In genomic region chr2:26980971-26981370, GRCh38 we compare ENCODE assay signal across 13 cellular contexts. TPM values are rescaled to one million over a fixed set of nuclear protein-coding genes. Genes with fewer than 3 reads are reported as not detected.
DNase-seq lines count a peak whose midpoint lies in the region; ATAC-seq and TF ChIP-seq lines count a peak whose summit lies in the region.
"Had no signal": no experiment of that assay in that cellular context is flagged by ENCODE, and none has a peak within 500 bp of the region (broad histone marks: within the 10 kb centered on the region; RNA-seq: fewer than 3 reads in every experiment).

No MANE protein-coding gene starts in this region.

- TF ChIP-seq POLR2A in breast epithelium (IDR thresholded peaks at IDR 0.05) (no peak), gastroesophageal sphincter (IDR thresholded peaks at IDR 0.05) (no peak)

- no peak overlapping the region for H2AFZ ChIP-seq in mammary epithelial cell (ENCODE audit: low read depth, low read length)

- 76% methylated on average over 2 of the region's 2 CpGs for WGBS in mammary epithelial cell (ENCODE audit: low coverage, missing lambda C conversion rate)
- WGBS in gastroesophageal sphincter (ENCODE audit: low coverage in 1 of 2), 2 donors, result 47 to 53% methylated on average over 2 of the region's 2 CpGs
- 92 to 94% methylated on average over 2 of the region's 2 CpGs for WGBS in aorta, 2 donors

- H4K20me1 ChIP-seq in mammary epithelial cell (ENCODE audit: insufficient read depth, low read length), result no peaks in the 10 kb centered on the region
- H4K20me1 ChIP-seq: BLaER1 had no signal

- H3K4me1 Mint-ChIP-seq in progenitor cell of endocrine pancreas (ENCODE audit: low read depth) (peaks cover 7% of the 10 kb centered on the region), T-helper 17 cell (peaks cover 10% of the 10 kb centered on the region)
- H3K4me1 Mint-ChIP-seq in activated CD8-positive, alpha-beta T cell treated with anti-CD3 and anti-CD28 coated beads for 36 hours (ENCODE audit: low read depth), result no peaks in the 10 kb centered on the region

- H3K27me3 ChIP-seq in breast epithelium (no peaks in the 10 kb centered on the region), mammary epithelial cell (ENCODE audit: insufficient read depth, low read length) (no peaks in the 10 kb centered on the region), gastroesophageal sphincter (no peaks in the 10 kb centered on the region), aorta (ENCODE audit: control insufficient read depth in 1 of 2, insufficient read depth in 2 of 2, low read length in 1 of 2) (no peaks in the 10 kb centered on the region)
- H3K27me3 ChIP-seq: BLaER1 had no signal

- dilution Hi-C loops in mammary epithelial cell (cut with HindIII; ENCODE audit: low sequenced_read_pairs), result no loop called here

- POLR2A ChIA-PET in activated CD8-positive, alpha-beta T cell treated with anti-CD3 and anti-CD28 coated beads for 36 hours (lab: Charles Lee), result no interaction called here

- H3K36me3 Mint-ChIP-seq in progenitor cell of endocrine pancreas (ENCODE audit: insufficient read depth) (no peaks in the 10 kb centered on the region), T-helper 17 cell (ENCODE audit: low read depth) (peaks cover 4% of the 10 kb centered on the region)
- no peaks in the 10 kb centered on the region for H3K36me3 Mint-ChIP-seq in activated CD8-positive, alpha-beta T cell treated with anti-CD3 and anti-CD28 coated beads for 36 hours (ENCODE audit: low read depth)

- no peak overlapping the region for H3K4me2 ChIP-seq in mammary epithelial cell (ENCODE audit: insufficient read depth, low read depth, low read length)
- H3K4me2 ChIP-seq: BLaER1 had no signal

- H3K27me3 Mint-ChIP-seq in progenitor cell of endocrine pancreas (peaks cover 3% of the 10 kb centered on the region), T-helper 17 cell (peaks cover 13% of the 10 kb centered on the region)
- H3K27me3 Mint-ChIP-seq in activated CD8-positive, alpha-beta T cell treated with anti-CD3 and anti-CD28 coated beads for 36 hours, result no peaks in the 10 kb centered on the region

- no peak overlapping the region for H3K4me3 Mint-ChIP-seq in progenitor cell of endocrine pancreas (ENCODE audit: low read depth)
- H3K4me3 Mint-ChIP-seq in T-helper 17 cell, result no peak overlapping the region
- no peak overlapping the region for H3K4me3 Mint-ChIP-seq in activated CD8-positive, alpha-beta T cell treated with anti-CD3 and anti-CD28 coated beads for 36 hours

- ATAC-seq in gastroesophageal sphincter (no peak), T-helper 17 cell (no peak), aorta (ENCODE audit: low FRiP score) (no peak)
- ATAC-seq in activated CD8-positive, alpha-beta T cell treated with anti-CD3 and anti-CD28 coated beads for 36 hours, result no peak
- ATAC-seq: HCT116 had no signal

- TF ChIP-seq CTCF in breast epithelium (IDR thresholded peaks at IDR 0.05), result no peak
- TF ChIP-seq CTCF in mammary epithelial cell (conservative IDR thresholded peaks at IDR 0.05 in 1 of 2, IDR thresholded peaks at IDR 0.05 in 1 of 2; ENCODE audit: extremely low read depth in 1 of 2, insufficient read depth in 1 of 2, low read depth in 1 of 2, low read length in 2 of 2), result no peak
- TF ChIP-seq CTCF in gastroesophageal sphincter (IDR thresholded peaks at IDR 0.05), result no peak
- no peak for TF ChIP-seq CTCF in progenitor cell of endocrine pancreas (IDR thresholded peaks at IDR 0.05; ENCODE audit: unreplicated experiment)
- no peak for TF ChIP-seq CTCF in activated CD8-positive, alpha-beta T cell treated with anti-CD3 and anti-CD28 coated beads for 36 hours (IDR thresholded peaks at IDR 0.05)

- DNase-seq in breast epithelium (ENCODE audit: low spot score in 2 of 2) (no peak), mammary epithelial cell (no peak), progenitor cell of endocrine pancreas (ENCODE audit: low spot score, unreplicated experiment) (no peak), T-helper 17 cell (no peak), SW 1271 (lab: John Stamatoyannopoulos, UW) (no peak), aorta (no peak)
- no peak for DNase-seq in activated CD8-positive, alpha-beta T cell treated with anti-CD3 and anti-CD28 coated beads for 36 hours
- DNase-seq: Calu3, DMS 273 treated with DMSO at 0.1 percent for 48 hours had no signal

- H3K9ac ChIP-seq in mammary epithelial cell (ENCODE audit: insufficient read depth, low read length), result no peak overlapping the region
- H3K9ac ChIP-seq: BLaER1 had no signal

- H3K79me2 ChIP-seq in mammary epithelial cell (ENCODE audit: insufficient read depth, low read length), result peaks cover 7% of the 10 kb centered on the region

- H3K4me3 ChIP-seq in breast epithelium (no peak overlapping the region), mammary epithelial cell (replicated peaks in 1 of 3; ENCODE audit: insufficient read depth in 1 of 3, low read depth in 2 of 3, low read length in 3 of 3) (no peak overlapping the region), gastroesophageal sphincter (no peak overlapping the region), aorta (ENCODE audit: low read length in 2 of 2) (no peak overlapping the region)
- H3K4me3 ChIP-seq: BLaER1 had no signal

- peak overlapping the region; percentile 49 for H3K27ac Mint-ChIP-seq in progenitor cell of endocrine pancreas
- no peak overlapping the region for H3K27ac Mint-ChIP-seq in T-helper 17 cell
- no peak overlapping the region for H3K27ac Mint-ChIP-seq in activated CD8-positive, alpha-beta T cell treated with anti-CD3 and anti-CD28 coated beads for 36 hours

- peaks cover 0 to 21% of the 10 kb centered on the region in 2 donors for H3K4me1 ChIP-seq in breast epithelium
- H3K4me1 ChIP-seq in mammary epithelial cell (ENCODE audit: insufficient read depth, low read length), result peaks cover 8% of the 10 kb centered on the region
- peaks cover 9 to 38% (median 14%) of the 10 kb centered on the region in 3 donors for H3K4me1 ChIP-seq in gastroesophageal sphincter
- H3K4me1 ChIP-seq in aorta (ENCODE audit: control insufficient read depth in 1 of 2, insufficient read depth in 2 of 2, low read length in 2 of 2), result peaks cover 0 to 2% of the 10 kb centered on the region in 2 donors
- H3K4me1 ChIP-seq: BLaER1 had no signal

- BruUV-seq in mammary epithelial cell (replicated peaks; lab: Mats Ljungman, UMichigan), result no TSS peak

- no peaks in the 10 kb centered on the region for H3K9me3 Mint-ChIP-seq in progenitor cell of endocrine pancreas (ENCODE audit: low read depth)
- H3K9me3 Mint-ChIP-seq in activated CD8-positive, alpha-beta T cell treated with anti-CD3 and anti-CD28 coated beads for 36 hours, result no peaks in the 10 kb centered on the region

- TF ChIP-seq EP300 in gastroesophageal sphincter (IDR thresholded peaks at IDR 0.05), result no peak

- peak overlapping the region; percentile 33 to 68 for H3K27ac ChIP-seq in breast epithelium
- H3K27ac ChIP-seq in mammary epithelial cell (ENCODE audit: insufficient read depth, low read depth, low read length), result no peak overlapping the region
- H3K27ac ChIP-seq in gastroesophageal sphincter, result peak overlapping the region in 3 of 4 donors; percentile 59 to 64 (median 63)
- no peak overlapping the region for H3K27ac ChIP-seq in aorta (ENCODE audit: low read depth in 1 of 2, low read length in 2 of 2)
- H3K27ac ChIP-seq: 22Rv1, BLaER1 had no signal

- in situ Hi-C loops in mammary epithelial cell (cut with MboI; ENCODE audit: low sequenced_read_pairs in 2 of 2), result no loop called here

- H3K9me3 ChIP-seq in breast epithelium, result no peaks in the 10 kb centered on the region
- H3K9me3 ChIP-seq in mammary epithelial cell (replicated peaks; ENCODE audit: insufficient read depth, low read length), result no peaks in the 10 kb centered on the region
- H3K9me3 ChIP-seq in gastroesophageal sphincter, result no peaks in the 10 kb centered on the region
- no peaks in the 10 kb centered on the region for H3K9me3 ChIP-seq in T-helper 17 cell (ENCODE audit: control insufficient read depth, low read length, poor library complexity, severe bottlenecking)
- no peaks in the 10 kb centered on the region for H3K9me3 ChIP-seq in aorta (ENCODE audit: control insufficient read depth, low read length)
- H3K9me3 ChIP-seq: BLaER1 had no signal

- intact Hi-C loops in breast epithelium (cut with DNase I; ENCODE audit: low total_unique reads), result no loop called here
- intact Hi-C loops in mammary epithelial cell (cut with micrococcal nuclease), result no loop called here
- intact Hi-C loops in aorta (cut with DNase I), result no loop called here
- intact Hi-C loops in activated CD8-positive, alpha-beta T cell treated with anti-CD3 and anti-CD28 coated beads for 36 hours (cut with micrococcal nuclease), result loop anchor here (5.0 kb wide), 1 partner anchor 36 kb away; no protein-coding TSS in a partner anchor

- H3K36me3 ChIP-seq in breast epithelium (no peaks in the 10 kb centered on the region), mammary epithelial cell (ENCODE audit: insufficient read depth, low read length) (no peaks in the 10 kb centered on the region), gastroesophageal sphincter (no peaks in the 10 kb centered on the region), aorta (ENCODE audit: control insufficient read depth in 1 of 2, insufficient read depth in 2 of 2, low read length in 1 of 2) (no peaks in the 10 kb centered on the region)
- H3K36me3 ChIP-seq: BLaER1 had no signal

- CTCF ChIA-PET in mammary epithelial cell (lab: Charles Lee; ENCODE audit: low non-redundant PET), result no interaction called here
- CTCF ChIA-PET in activated CD8-positive, alpha-beta T cell treated with anti-CD3 and anti-CD28 coated beads for 36 hours (lab: Charles Lee), result interaction anchor here (1.7 to 2.8 kb wide), 2 partner anchors 15 to 19 kb away, joined by 4 to 13 read pairs; no protein-coding TSS in a partner anchor

RNA-seq across cellular contexts. Expression of gene MAPRE3, which starts 10.5 kb away (rescaled TPM):
- total RNA-seq in breast epithelium (10 to 100 TPM; 10.6 to 21.3 (median 19.9) TPM), mammary epithelial cell (10 to 100 TPM; 10.2 to 25.0 TPM), gastroesophageal sphincter (10 to 100 TPM in 3 of 4 donors, 1 to 10 TPM in 1; 8.5 to 18.6 (median 12.4) TPM), progenitor cell of endocrine pancreas (18.0 and 18.6 TPM in 2 replicates), T-helper 17 cell (1 to 10 TPM; 5.0 to 5.8 TPM), aorta (10 to 100 TPM; 15.9 to 16.1 TPM)
- polyA plus RNA-seq in mammary epithelial cell (12.3 TPM), aorta (10 to 100 TPM in 1 of 2 donors, 1 to 10 TPM in 1; 7.9 to 26.7 TPM)
- 25.1 TPM for polyA minus RNA-seq in mammary epithelial cell
- 1 to 10 TPM; 1.6 to 1.7 TPM for total RNA-seq in activated CD8-positive, alpha-beta T cell treated with anti-CD3 and anti-CD28 coated beads for 36 hours

RNA-seq across cellular contexts. Expression of gene TMEM214, which starts 51.8 kb away (rescaled TPM):
- total RNA-seq in breast epithelium, result 10 to 100 TPM; 41.1 to 56.0 (median 47.3) TPM
- total RNA-seq in mammary epithelial cell, result 10 to 100 TPM; 27.3 to 90.7 TPM
- 84.8 TPM for polyA plus RNA-seq in mammary epithelial cell
- 233 TPM for polyA minus RNA-seq in mammary epithelial cell
- total RNA-seq in gastroesophageal sphincter, result 10 to 100 TPM; 16.7 to 39.4 (median 30.3) TPM
- 54.0 and 55.2 TPM in 2 replicates for total RNA-seq in progenitor cell of endocrine pancreas
- total RNA-seq in T-helper 17 cell, result 10 to 100 TPM; 42.4 to 47.3 TPM
- total RNA-seq in aorta, result 100 to 1,000 TPM in 1 of 2 donors, 10 to 100 TPM in 1; 96.4 to 106 TPM
- polyA plus RNA-seq in aorta, result 10 to 100 TPM; 30.2 to 93.3 TPM
- 10 to 100 TPM; 54.1 to 58.9 TPM for total RNA-seq in activated CD8-positive, alpha-beta T cell treated with anti-CD3 and anti-CD28 coated beads for 36 hours

Comparison
In these comparisons a context has a peak if more than half of its experiments do, and no peak if none do; other contexts are left out.
1. H3K27ac ChIP-seq: peak in breast epithelium (2 of 2) and gastroesophageal sphincter (3 of 4); none in mammary epithelial cell (single experiment) and aorta (0 of 2).